Comparison of ENCODE assay signal across 14 cellular contexts in the genomic region with DNA sequence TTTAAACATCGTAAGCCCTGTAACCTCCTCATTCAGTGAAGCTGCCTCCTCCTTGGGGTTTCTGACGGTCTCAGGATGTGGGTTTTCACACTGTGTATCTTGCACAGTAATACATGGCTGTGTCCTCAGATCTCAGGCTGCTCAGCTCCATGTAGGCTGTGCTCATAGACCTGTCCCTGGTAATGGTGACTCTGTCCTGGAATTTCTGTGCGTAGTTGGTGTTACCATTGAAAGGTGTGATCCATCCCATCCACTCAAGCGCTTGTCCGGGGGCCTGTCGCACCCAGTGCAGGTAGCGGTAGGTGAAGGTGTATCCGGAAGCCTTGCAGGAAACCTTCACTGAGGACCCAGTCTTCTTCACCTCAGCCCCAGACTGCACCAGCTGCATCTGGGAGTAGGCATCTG.
DNase-seq lines count a peak whose midpoint lies in the region; ATAC-seq lines count a peak whose summit lies in the region.
"Had no signal": no experiment of that assay in that cellular context is flagged by ENCODE, and none has a peak within 500 bp of the region (broad histone marks: within the 10 kb centered on the region; RNA-seq: fewer than 3 reads in every experiment).

No MANE protein-coding gene starts in this region.

- POLR2A ChIA-PET in CD4-positive, alpha-beta memory T cell (lab: Charles Lee; ENCODE audit: partially characterized antibody), result interaction anchor here (0.9 to 2.8 kb wide), 12 partner anchors 11 to 232 kb away, joined by 3 to 12 read pairs (median 6); no protein-coding TSS in a partner anchor

- H3K36me3 ChIP-seq in CD4-positive, alpha-beta memory T cell (ENCODE audit: insufficient read depth, low read length), result no peaks in the 10 kb centered on the region
- H3K36me3 ChIP-seq: heart left ventricle, pancreas, thoracic aorta had no signal

- H3K27ac ChIP-seq in CD4-positive, alpha-beta memory T cell (ENCODE audit: low read depth, low read length), result peak overlapping the region; percentile 57
- H3K27ac ChIP-seq: pancreas, thoracic aorta had no signal

- peak overlapping the region; percentile 77 to 91 (median 87) for H3K4me3 Mint-ChIP-seq in CD4-positive, alpha-beta memory T cell
- H3K4me3 Mint-ChIP-seq in natural killer cell treated with Interleukin-12 subunit alpha and Interleukin-12 subunit beta and Interleukin-15 and Interleukin-18, amount 100 ng/mL, for 72 hours, result peak overlapping the region; percentile 82
- H3K4me3 Mint-ChIP-seq: activated B cell treated with CpG ODN at 0.5 μM for 24 hours had no signal

- no peaks in the 10 kb centered on the region for H3K9me3 ChIP-seq in CD4-positive, alpha-beta memory T cell (ENCODE audit: control insufficient read depth in 1 of 2, low read length in 2 of 2)
- H3K9me3 ChIP-seq: heart left ventricle, pancreas, thoracic aorta had no signal

- peaks cover 46 to 65% (median 57%) of the 10 kb centered on the region in 4 donors for H3K4me1 Mint-ChIP-seq in CD4-positive, alpha-beta memory T cell
- peaks cover 67 to 87% of the 10 kb centered on the region in 2 donors for H3K4me1 Mint-ChIP-seq in natural killer cell treated with Interleukin-12 subunit alpha and Interleukin-12 subunit beta and Interleukin-15 and Interleukin-18, amount 100 ng/mL, for 72 hours (ENCODE audit: low read depth in 2 of 2)

- peak; percentile 70 to 90 (median 77) for DNase-seq in CD4-positive, alpha-beta memory T cell
- peak; percentile 34 to 36 for DNase-seq in activated CD4-positive, alpha-beta T cell treated with anti-CD3 and anti-CD28 coated beads for 4 hours
- peak; percentile 73 for DNase-seq in activated effector memory CD4-positive, alpha-beta T cell treated with anti-CD3 and anti-CD28 coated beads, Interleukin-2, amount 50 U/mL, for 16 hours
- peak; percentile 86 for DNase-seq in natural killer cell treated with Interleukin-12 subunit alpha and Interleukin-12 subunit beta and Interleukin-15 and Interleukin-18, amount 100 ng/mL, for 72 hours (ENCODE audit: low spot score)
- DNase-seq in middle frontal gyrus (ENCODE audit: extremely low spot score, low spot score) (no peak), SK-N-DZ (ENCODE audit: low spot score) (no peak)
- DNase-seq: activated B cell treated with CpG ODN at 0.5 μM for 24 hours, heart left ventricle, NCI-H2227 treated with DMSO at 0.1 percent for 48 hours had no signal

- H3K36me3 Mint-ChIP-seq in CD4-positive, alpha-beta memory T cell, result no peaks in the 10 kb centered on the region
- no peaks in the 10 kb centered on the region for H3K36me3 Mint-ChIP-seq in natural killer cell treated with Interleukin-12 subunit alpha and Interleukin-12 subunit beta and Interleukin-15 and Interleukin-18, amount 100 ng/mL, for 72 hours

- CTCF ChIA-PET in CD4-positive, alpha-beta memory T cell (lab: Charles Lee; ENCODE audit: partially characterized antibody), result interaction anchor here (1.2 to 5.7 kb wide), 11 partner anchors 11 to 156 kb away, joined by 3 to 52 read pairs (median 23); no protein-coding TSS in a partner anchor

- H3K27me3 Mint-ChIP-seq in CD4-positive, alpha-beta memory T cell, result no peaks in the 10 kb centered on the region
- H3K27me3 Mint-ChIP-seq in natural killer cell treated with Interleukin-12 subunit alpha and Interleukin-12 subunit beta and Interleukin-15 and Interleukin-18, amount 100 ng/mL, for 72 hours, result peaks cover 0 to 7% of the 10 kb centered on the region in 2 donors

- peaks cover 66% of the 10 kb centered on the region for H3K4me1 ChIP-seq in CD4-positive, alpha-beta memory T cell (ENCODE audit: insufficient read depth, low read length)
- H3K4me1 ChIP-seq: pancreas had no signal

- peak; percentile 86 to 87 for ATAC-seq in natural killer cell treated with Interleukin-12 subunit alpha and Interleukin-12 subunit beta and Interleukin-15 and Interleukin-18, amount 100 ng/mL, for 72 hours
- ATAC-seq in GM18861 (IDR thresholded peaks at IDR 0.05; ENCODE audit: unreplicated experiment) (no peak), GM21381 (IDR thresholded peaks at IDR 0.05; ENCODE audit: unreplicated experiment) (no peak)
- ATAC-seq: heart left ventricle, pancreas, Right ventricle myocardium inferior had no signal

- peak overlapping the region; percentile 29 to 30 for H3K4me3 ChIP-seq in CD4-positive, alpha-beta memory T cell (ENCODE audit: low read length in 2 of 2)
- H3K4me3 ChIP-seq: pancreas, thoracic aorta had no signal

- intact Hi-C loops in CD4-positive, alpha-beta memory T cell (cut with micrococcal nuclease), result no loop called here

- peak overlapping the region; percentile 86 to 96 (median 93) for H3K27ac Mint-ChIP-seq in CD4-positive, alpha-beta memory T cell
- H3K27ac Mint-ChIP-seq in natural killer cell treated with Interleukin-12 subunit alpha and Interleukin-12 subunit beta and Interleukin-15 and Interleukin-18, amount 100 ng/mL, for 72 hours, result peak overlapping the region; percentile 86 to 90
- H3K27ac Mint-ChIP-seq: activated B cell treated with CpG ODN at 0.5 μM for 24 hours had no signal

- H3K27me3 ChIP-seq in CD4-positive, alpha-beta memory T cell (ENCODE audit: insufficient read depth, low read length), result no peaks in the 10 kb centered on the region

- no peaks in the 10 kb centered on the region for H3K9me3 Mint-ChIP-seq in CD4-positive, alpha-beta memory T cell
- H3K9me3 Mint-ChIP-seq in natural killer cell treated with Interleukin-12 subunit alpha and Interleukin-12 subunit beta and Interleukin-15 and Interleukin-18, amount 100 ng/mL, for 72 hours, result no peaks in the 10 kb centered on the region
- H3K9me3 Mint-ChIP-seq: activated B cell treated with CpG ODN at 0.5 μM for 24 hours had no signal

Comparison
In these comparisons a context has a peak if more than half of its experiments do, and no peak if none do; other contexts are left out.
1. DNase-seq: peak in CD4-positive, alpha-beta memory T cell (5 of 5), activated CD4-positive, alpha-beta T cell treated with anti-CD3 and anti-CD28 coated beads for 4 hours (2 of 2), activated effector memory CD4-positive, alpha-beta T cell treated with anti-CD3 and anti-CD28 coated beads, Interleukin-2, amount 50 U/mL, for 16 hours (single experiment) and natural killer cell treated with Interleukin-12 subunit alpha and Interleukin-12 subunit beta and Interleukin-15 and Interleukin-18, amount 100 ng/mL, for 72 hours (single experiment); none in middle frontal gyrus (single experiment) and SK-N-DZ (single experiment).
2. ATAC-seq: peak in natural killer cell treated with Interleukin-12 subunit alpha and Interleukin-12 subunit beta and Interleukin-15 and Interleukin-18, amount 100 ng/mL, for 72 hours (2 of 2); none in GM18861 (single experiment) and GM21381 (single experiment).